ENCODE assay signal across 11 cellular contexts in genomic region chr12:12477532-12477890, GRCh38.
"Had no signal": no experiment of that assay in that cellular context is flagged by ENCODE, and none has a peak within 500 bp of the region (broad histone marks: within the 10 kb centered on the region; RNA-seq: fewer than 3 reads in every experiment).

No MANE protein-coding gene starts in this region.

- H3K27ac ChIP-seq: ascending aorta, colonic mucosa, SJCRH30, transverse colon, VCaP had no signal

- H3K27me3 ChIP-seq: ascending aorta, colonic mucosa, SJCRH30, transverse colon had no signal

- H3K27me3 Mint-ChIP-seq: activated naive CD8-positive, alpha-beta T cell treated with anti-CD3 and anti-CD28 coated beads, Interleukin-2, amount 10 ng/mL, durations not matched to agents 7 days and 5 days had no signal

- DNase-seq: activated CD4-positive, alpha-beta T cell treated with anti-CD3 and anti-CD28 coated beads for 48 hours; activated naive CD8-positive, alpha-beta T cell treated with anti-CD3 and anti-CD28 coated beads, Interleukin-2, amount 10 ng/mL, durations not matched to agents 7 days and 5 days; colonic mucosa; effector CD4-positive, alpha-beta T cell; foreskin melanocyte; SJCRH30; stimulated activated CD4-positive, alpha-beta T cell treated with anti-CD3 and anti-CD28 coated beads, Interleukin-4, amount 100 ng/mL, for 1 hour; T1000; transverse colon had no signal

- H3K9me3 Mint-ChIP-seq: activated naive CD8-positive, alpha-beta T cell treated with anti-CD3 and anti-CD28 coated beads, Interleukin-2, amount 10 ng/mL, durations not matched to agents 7 days and 5 days had no signal

- H3K4me3 Mint-ChIP-seq: activated naive CD8-positive, alpha-beta T cell treated with anti-CD3 and anti-CD28 coated beads, Interleukin-2, amount 10 ng/mL, durations not matched to agents 7 days and 5 days had no signal

- H3K27ac Mint-ChIP-seq: activated naive CD8-positive, alpha-beta T cell treated with anti-CD3 and anti-CD28 coated beads, Interleukin-2, amount 10 ng/mL, durations not matched to agents 7 days and 5 days had no signal
